Comparison of ENCODE assay signal across 1 cellular context in the genomic region with DNA sequence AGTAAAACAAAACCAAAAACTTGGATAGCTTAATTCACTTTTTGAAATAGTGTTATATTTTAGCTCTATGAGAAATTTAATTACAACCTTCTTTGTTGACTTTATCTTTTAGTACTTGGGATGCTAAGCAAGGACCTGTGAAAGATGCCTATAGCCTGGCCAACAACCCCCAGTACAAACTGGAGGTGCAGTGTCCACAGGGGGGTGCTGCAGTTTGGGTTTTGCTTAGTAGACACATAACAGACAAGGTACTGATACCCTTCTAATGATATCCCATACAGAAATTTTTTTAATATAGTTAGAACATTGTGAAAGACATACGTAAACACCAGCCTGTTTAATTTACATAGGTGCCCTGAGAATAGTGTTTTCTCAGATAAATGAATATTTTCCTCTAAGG.
TF ChIP-seq lines count a peak whose summit lies in the region.

No MANE protein-coding gene starts in this region.

TF ChIP-seq in H1, 55 proteins besides CTCF, POLR2A, EP300 and RAD21 (continued from another document):
- TF ChIP-seq POLR2AphosphoS5 (IDR thresholded peaks at IDR 0.05; ENCODE audit: low read depth, low read length) (no peak), TCF12 (IDR thresholded peaks at IDR 0.05; ENCODE audit: low read depth, low read length) (no peak), TBP (IDR thresholded peaks at IDR 0.05; ENCODE audit: low read depth, low read length) (no peak)
- TF ChIP-seq, protein P1, sequence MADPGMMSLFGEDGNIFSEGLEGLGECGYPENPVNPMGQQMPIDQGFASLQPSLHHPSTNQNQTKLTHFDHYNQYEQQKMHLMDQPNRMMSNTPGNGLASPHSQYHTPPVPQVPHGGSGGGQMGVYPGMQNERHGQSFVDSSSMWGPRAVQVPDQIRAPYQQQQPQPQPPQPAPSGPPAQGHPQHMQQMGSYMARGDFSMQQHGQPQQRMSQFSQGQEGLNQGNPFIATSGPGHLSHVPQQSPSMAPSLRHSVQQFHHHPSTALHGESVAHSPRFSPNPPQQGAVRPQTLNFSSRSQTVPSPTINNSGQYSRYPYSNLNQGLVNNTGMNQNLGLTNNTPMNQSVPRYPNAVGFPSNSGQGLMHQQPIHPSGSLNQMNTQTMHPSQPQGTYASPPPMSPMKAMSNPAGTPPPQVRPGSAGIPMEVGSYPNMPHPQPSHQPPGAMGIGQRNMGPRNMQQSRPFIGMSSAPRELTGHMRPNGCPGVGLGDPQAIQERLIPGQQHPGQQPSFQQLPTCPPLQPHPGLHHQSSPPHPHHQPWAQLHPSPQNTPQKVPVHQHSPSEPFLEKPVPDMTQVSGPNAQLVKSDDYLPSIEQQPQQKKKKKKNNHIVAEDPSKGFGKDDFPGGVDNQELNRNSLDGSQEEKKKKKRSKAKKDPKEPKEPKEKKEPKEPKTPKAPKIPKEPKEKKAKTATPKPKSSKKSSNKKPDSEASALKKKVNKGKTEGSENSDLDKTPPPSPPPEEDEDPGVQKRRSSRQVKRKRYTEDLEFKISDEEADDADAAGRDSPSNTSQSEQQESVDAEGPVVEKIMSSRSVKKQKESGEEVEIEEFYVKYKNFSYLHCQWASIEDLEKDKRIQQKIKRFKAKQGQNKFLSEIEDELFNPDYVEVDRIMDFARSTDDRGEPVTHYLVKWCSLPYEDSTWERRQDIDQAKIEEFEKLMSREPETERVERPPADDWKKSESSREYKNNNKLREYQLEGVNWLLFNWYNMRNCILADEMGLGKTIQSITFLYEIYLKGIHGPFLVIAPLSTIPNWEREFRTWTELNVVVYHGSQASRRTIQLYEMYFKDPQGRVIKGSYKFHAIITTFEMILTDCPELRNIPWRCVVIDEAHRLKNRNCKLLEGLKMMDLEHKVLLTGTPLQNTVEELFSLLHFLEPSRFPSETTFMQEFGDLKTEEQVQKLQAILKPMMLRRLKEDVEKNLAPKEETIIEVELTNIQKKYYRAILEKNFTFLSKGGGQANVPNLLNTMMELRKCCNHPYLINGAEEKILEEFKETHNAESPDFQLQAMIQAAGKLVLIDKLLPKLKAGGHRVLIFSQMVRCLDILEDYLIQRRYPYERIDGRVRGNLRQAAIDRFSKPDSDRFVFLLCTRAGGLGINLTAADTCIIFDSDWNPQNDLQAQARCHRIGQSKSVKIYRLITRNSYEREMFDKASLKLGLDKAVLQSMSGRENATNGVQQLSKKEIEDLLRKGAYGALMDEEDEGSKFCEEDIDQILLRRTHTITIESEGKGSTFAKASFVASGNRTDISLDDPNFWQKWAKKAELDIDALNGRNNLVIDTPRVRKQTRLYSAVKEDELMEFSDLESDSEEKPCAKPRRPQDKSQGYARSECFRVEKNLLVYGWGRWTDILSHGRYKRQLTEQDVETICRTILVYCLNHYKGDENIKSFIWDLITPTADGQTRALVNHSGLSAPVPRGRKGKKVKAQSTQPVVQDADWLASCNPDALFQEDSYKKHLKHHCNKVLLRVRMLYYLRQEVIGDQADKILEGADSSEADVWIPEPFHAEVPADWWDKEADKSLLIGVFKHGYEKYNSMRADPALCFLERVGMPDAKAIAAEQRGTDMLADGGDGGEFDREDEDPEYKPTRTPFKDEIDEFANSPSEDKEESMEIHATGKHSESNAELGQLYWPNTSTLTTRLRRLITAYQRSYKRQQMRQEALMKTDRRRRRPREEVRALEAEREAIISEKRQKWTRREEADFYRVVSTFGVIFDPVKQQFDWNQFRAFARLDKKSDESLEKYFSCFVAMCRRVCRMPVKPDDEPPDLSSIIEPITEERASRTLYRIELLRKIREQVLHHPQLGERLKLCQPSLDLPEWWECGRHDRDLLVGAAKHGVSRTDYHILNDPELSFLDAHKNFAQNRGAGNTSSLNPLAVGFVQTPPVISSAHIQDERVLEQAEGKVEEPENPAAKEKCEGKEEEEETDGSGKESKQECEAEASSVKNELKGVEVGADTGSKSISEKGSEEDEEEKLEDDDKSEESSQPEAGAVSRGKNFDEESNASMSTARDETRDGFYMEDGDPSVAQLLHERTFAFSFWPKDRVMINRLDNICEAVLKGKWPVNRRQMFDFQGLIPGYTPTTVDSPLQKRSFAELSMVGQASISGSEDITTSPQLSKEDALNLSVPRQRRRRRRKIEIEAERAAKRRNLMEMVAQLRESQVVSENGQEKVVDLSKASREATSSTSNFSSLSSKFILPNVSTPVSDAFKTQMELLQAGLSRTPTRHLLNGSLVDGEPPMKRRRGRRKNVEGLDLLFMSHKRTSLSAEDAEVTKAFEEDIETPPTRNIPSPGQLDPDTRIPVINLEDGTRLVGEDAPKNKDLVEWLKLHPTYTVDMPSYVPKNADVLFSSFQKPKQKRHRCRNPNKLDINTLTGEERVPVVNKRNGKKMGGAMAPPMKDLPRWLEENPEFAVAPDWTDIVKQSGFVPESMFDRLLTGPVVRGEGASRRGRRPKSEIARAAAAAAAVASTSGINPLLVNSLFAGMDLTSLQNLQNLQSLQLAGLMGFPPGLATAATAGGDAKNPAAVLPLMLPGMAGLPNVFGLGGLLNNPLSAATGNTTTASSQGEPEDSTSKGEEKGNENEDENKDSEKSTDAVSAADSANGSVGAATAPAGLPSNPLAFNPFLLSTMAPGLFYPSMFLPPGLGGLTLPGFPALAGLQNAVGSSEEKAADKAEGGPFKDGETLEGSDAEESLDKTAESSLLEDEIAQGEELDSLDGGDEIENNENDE (IDR thresholded peaks at IDR 0.05; ENCODE audit: insufficient replicate concordance, low read length): no peak
